9 cellular contexts compared by ENCODE assay signal in genomic region chr14:100317897-100318808, GRCh38. TPM values are rescaled to one million over a fixed set of nuclear protein-coding genes. Genes with fewer than 3 reads are reported as not detected.
DNase-seq lines count a peak whose midpoint lies in the region; ATAC-seq, FAIRE-seq and TF ChIP-seq lines count a peak whose summit lies in the region.
"Had no signal": no experiment of that assay in that cellular context is flagged by ENCODE, and none has a peak within 500 bp of the region (broad histone marks: within the 10 kb centered on the region; RNA-seq: fewer than 3 reads in every experiment).

No MANE protein-coding gene starts in this region.

- TF ChIP-seq EP300 in A549 (IDR thresholded peaks at IDR 0.05): no peak

- no peak overlapping the region for H3K9ac ChIP-seq in liver (ENCODE audit: low read depth in 1 of 2, low read length in 2 of 2)

- H3K4me1 ChIP-seq in A549: 0 out of 3 replicates have a peak, but pooled peaks cover under 1% of the 10 kb centered on the region
- H3K4me1 ChIP-seq in liver (ENCODE audit: control insufficient read depth in 4 of 4, insufficient read depth in 4 of 4, low read length in 3 of 4): peaks cover 21 to 31% (median 27%) of the 10 kb centered on the region in 4 donors

- POLR2A ChIA-PET in A549 (lab: Yijun Ruan, JAX): no interaction called here

- peak; percentile 50 to 53; a peak in 4 of 5 replicates for TF ChIP-seq RAD21 in A549 (conservative IDR thresholded peaks at IDR 0.05 in 1 of 2, IDR thresholded peaks at IDR 0.05 in 1 of 2)
- peak; percentile 50 to 65 for TF ChIP-seq RAD21 in liver (IDR thresholded peaks at IDR 0.05)

- H3K27me3 ChIP-seq in bronchial epithelial cell (ENCODE audit: control insufficient read depth, insufficient read depth, low read length) (no peaks in the 10 kb centered on the region), liver (ENCODE audit: control insufficient read depth in 4 of 4, insufficient read depth in 4 of 4, low read length in 3 of 4) (no peaks in the 10 kb centered on the region)

- no peak for TF ChIP-seq POLR2A in A549 (IDR thresholded peaks at IDR 0.05; ENCODE audit: low read length)

- H3K27ac ChIP-seq in A549 (peak overlapping the region; percentile 18 to 35; a peak in 4 of 6 replicates), liver (ENCODE audit: low read depth in 1 of 2, low read length in 2 of 2) (no peak overlapping the region)

- no peak overlapping the region for H3K4me3 ChIP-seq in A549
- H3K4me3 ChIP-seq in WI38 (ENCODE audit: low read depth, low read length): no peak overlapping the region
- H3K4me3 ChIP-seq in bronchial epithelial cell (ENCODE audit: low read depth, low read length): no peak overlapping the region
- peak overlapping the region in 1 of 3 donors; percentile 26 for H3K4me3 ChIP-seq in liver (ENCODE audit: low read depth in 1 of 3, low read length in 3 of 3)

- TF ChIP-seq CTCF in A549 (IDR thresholded peaks at IDR 0.05): peak; percentile 81
- TF ChIP-seq CTCF in WI38 (IDR thresholded peaks at IDR 0.05; ENCODE audit: low read depth, low read length): peak; percentile 50
- TF ChIP-seq CTCF in bronchial epithelial cell (IDR thresholded peaks at IDR 0.05; ENCODE audit: insufficient read depth, low read length, severe bottlenecking): peak; percentile 80
- peak; percentile 49 for TF ChIP-seq CTCF in liver (IDR thresholded peaks at IDR 0.05; ENCODE audit: low read depth, low read length, missing input control)

- 48% methylated on average over 32 of the region's 40 CpGs for WGBS in A549 (ENCODE audit: missing lambda C conversion rate)
- 54% methylated on average over 40 of the region's 40 CpGs for WGBS in liver

- CTCF ChIA-PET in A549 (lab: Yijun Ruan, JAX): interaction anchor here (0.6 to 2.3 kb wide), 12 partner anchors 8 to 941 kb away, joined by 3 to 9 read pairs (median 6); no protein-coding TSS in a partner anchor

- FAIRE-seq in A549 (lab: Jason Lieb, UNC): no peak
- FAIRE-seq in GM19239 (lab: Jason Lieb, UNC): peak; percentile 89
- FAIRE-seq in bronchial epithelial cell (lab: Jason Lieb, UNC): no peak

- DNase-seq in A549 (ENCODE audit: low read depth in 1 of 2, low spot score in 1 of 2) (peak; percentile 63 to 71), GM19239 (ENCODE audit: insufficient read length, low spot score) (peak; percentile 80), bronchial epithelial cell (ENCODE audit: low read depth) (no peak), NK-92 (lab: John Stamatoyannopoulos, UW; ENCODE audit: unreplicated experiment) (no peak)
- DNase-seq in stimulated activated CD4-positive, alpha-beta T cell treated with anti-CD3 and anti-CD28 coated beads, TNF-alpha, amount 100 ng/mL, for 48 hours (ENCODE audit: low read depth in 3 of 3): peak; percentile 46 to 74 (median 52)

- ATAC-seq in A549 (peak; percentile 90 to 97), HG03432 (IDR thresholded peaks at IDR 0.05; ENCODE audit: unreplicated experiment) (peak; percentile 91)

- H3K36me3 ChIP-seq in bronchial epithelial cell (ENCODE audit: control insufficient read depth, insufficient read depth, low read length): no peaks in the 10 kb centered on the region
- H3K36me3 ChIP-seq in liver (ENCODE audit: control insufficient read depth in 4 of 4, insufficient read depth in 3 of 4, low read depth in 1 of 4, low read length in 3 of 4): no peaks in the 10 kb centered on the region

- peak overlapping the region; percentile 60 for H3K4me2 ChIP-seq in A549

- H3K9me3 ChIP-seq in A549: no peaks in the 10 kb centered on the region
- H3K9me3 ChIP-seq in liver (ENCODE audit: control insufficient read depth in 4 of 4, low read length in 3 of 4): no peaks in the 10 kb centered on the region

TF ChIP-seq in A549, 52 proteins besides CTCF, POLR2A, EP300 and RAD21:
- TF ChIP-seq SREBF2 (IDR thresholded peaks at IDR 0.05): no peak
- TF ChIP-seq, protein P1, sequence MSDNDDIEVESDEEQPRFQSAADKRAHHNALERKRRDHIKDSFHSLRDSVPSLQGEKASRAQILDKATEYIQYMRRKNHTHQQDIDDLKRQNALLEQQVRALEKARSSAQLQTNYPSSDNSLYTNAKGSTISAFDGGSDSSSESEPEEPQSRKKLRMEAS (IDR thresholded peaks at IDR 0.05): 0 out of 2 replicates have a peak, but pooled peaks have one; percentile 24
- peak; percentile 29; the same call in 1 of the 3 replicates for TF ChIP-seq SMC3 (IDR thresholded peaks at IDR 0.05)

TF ChIP-seq in liver, 16 proteins besides CTCF, POLR2A, EP300 and RAD21 (continues in another document):
- TF ChIP-seq EGR1 (IDR thresholded peaks at IDR 0.05; ENCODE audit: low read depth in 2 of 2): no peak
- no peak for TF ChIP-seq YY1 (IDR thresholded peaks at IDR 0.05)
- no peak for TF ChIP-seq ZBTB33 (IDR thresholded peaks at IDR 0.05)
- TF ChIP-seq GABPA (IDR thresholded peaks at IDR 0.05 in 1 of 2, conservative IDR thresholded peaks at IDR 0.05 in 1 of 2): no peak
- no peak for TF ChIP-seq SP1 (IDR thresholded peaks at IDR 0.05)
- no peak for TF ChIP-seq RXRA (IDR thresholded peaks at IDR 0.05)
- TF ChIP-seq FOXA2 (IDR thresholded peaks at IDR 0.05): no peak
- TF ChIP-seq FOXA1 (IDR thresholded peaks at IDR 0.05): no peak
- TF ChIP-seq, protein P1 (IDR thresholded peaks at IDR 0.05): no peak
- no peak for TF ChIP-seq HNF4A (conservative IDR thresholded peaks at IDR 0.05)
- no peak for TF ChIP-seq TAF1 (conservative IDR thresholded peaks at IDR 0.05)
- no peak for TF ChIP-seq HNF4G (IDR thresholded peaks at IDR 0.05)
- TF ChIP-seq JUND (IDR thresholded peaks at IDR 0.05): no peak
- TF ChIP-seq, protein P2, sequence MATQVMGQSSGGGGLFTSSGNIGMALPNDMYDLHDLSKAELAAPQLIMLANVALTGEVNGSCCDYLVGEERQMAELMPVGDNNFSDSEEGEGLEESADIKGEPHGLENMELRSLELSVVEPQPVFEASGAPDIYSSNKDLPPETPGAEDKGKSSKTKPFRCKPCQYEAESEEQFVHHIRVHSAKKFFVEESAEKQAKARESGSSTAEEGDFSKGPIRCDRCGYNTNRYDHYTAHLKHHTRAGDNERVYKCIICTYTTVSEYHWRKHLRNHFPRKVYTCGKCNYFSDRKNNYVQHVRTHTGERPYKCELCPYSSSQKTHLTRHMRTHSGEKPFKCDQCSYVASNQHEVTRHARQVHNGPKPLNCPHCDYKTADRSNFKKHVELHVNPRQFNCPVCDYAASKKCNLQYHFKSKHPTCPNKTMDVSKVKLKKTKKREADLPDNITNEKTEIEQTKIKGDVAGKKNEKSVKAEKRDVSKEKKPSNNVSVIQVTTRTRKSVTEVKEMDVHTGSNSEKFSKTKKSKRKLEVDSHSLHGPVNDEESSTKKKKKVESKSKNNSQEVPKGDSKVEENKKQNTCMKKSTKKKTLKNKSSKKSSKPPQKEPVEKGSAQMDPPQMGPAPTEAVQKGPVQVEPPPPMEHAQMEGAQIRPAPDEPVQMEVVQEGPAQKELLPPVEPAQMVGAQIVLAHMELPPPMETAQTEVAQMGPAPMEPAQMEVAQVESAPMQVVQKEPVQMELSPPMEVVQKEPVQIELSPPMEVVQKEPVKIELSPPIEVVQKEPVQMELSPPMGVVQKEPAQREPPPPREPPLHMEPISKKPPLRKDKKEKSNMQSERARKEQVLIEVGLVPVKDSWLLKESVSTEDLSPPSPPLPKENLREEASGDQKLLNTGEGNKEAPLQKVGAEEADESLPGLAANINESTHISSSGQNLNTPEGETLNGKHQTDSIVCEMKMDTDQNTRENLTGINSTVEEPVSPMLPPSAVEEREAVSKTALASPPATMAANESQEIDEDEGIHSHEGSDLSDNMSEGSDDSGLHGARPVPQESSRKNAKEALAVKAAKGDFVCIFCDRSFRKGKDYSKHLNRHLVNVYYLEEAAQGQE (IDR thresholded peaks at IDR 0.05): no peak
- TF ChIP-seq NR2F2 (IDR thresholded peaks at IDR 0.05): no peak

RNA-seq across cellular contexts. Expression of gene SLC25A47, which starts 5.0 kb away (rescaled TPM):
- polyA plus RNA-seq in A549 (2011; rRNA removed) (not detected in 2 replicates), A549 (2017; fragmentation: RNase III; extraction: RNeasy Plus Mini Kit Qiagen cat#74134 plus additional on column Dnase treatment) (not detected in 3 replicates), liver (100 to 1,000 TPM; 128 to 469 TPM)
- not detected in 2 replicates for polyA plus RNA-seq in A549 (2012; cell fraction: cytosol; rRNA removed)
- 0.06 TPM in 2 replicates for polyA plus RNA-seq in A549 (2012; cell fraction: nucleus; rRNA removed)
- not detected in 2 replicates for polyA minus RNA-seq in A549 (2011; rRNA and poly(A)+ RNA removed)
- total RNA-seq in bronchial epithelial cell (not detected in 2 replicates), liver (100 to 1,000 TPM in 1 of 2 donors, 10 to 100 TPM in 1; 23.7 to 454 TPM)
- total RNA-seq: renal cortical epithelial cell had no signal

RNA-seq across cellular contexts. Expression of gene SLC25A29, which starts 11.9 kb away (rescaled TPM):
- polyA plus RNA-seq in A549 (2011; rRNA removed) (6.3 and 6.6 TPM in 2 replicates), A549 (2017; fragmentation: RNase III; extraction: RNeasy Plus Mini Kit Qiagen cat#74134 plus additional on column Dnase treatment) (11.2 to 15.4 TPM (median 15.1 TPM) in 3 replicates), liver (10 to 100 TPM in 1 of 2 donors, 1 to 10 TPM in 1; 2.4 to 13.4 TPM)
- 10.4 and 15.5 TPM in 2 replicates for polyA plus RNA-seq in A549 (2012; cell fraction: cytosol; rRNA removed)
- polyA plus RNA-seq in A549 (2012; cell fraction: nucleus; rRNA removed): 47.7 and 76.9 TPM in 2 replicates
- polyA minus RNA-seq in A549 (2011; rRNA and poly(A)+ RNA removed): 6.0 and 6.2 TPM in 2 replicates
- total RNA-seq in bronchial epithelial cell (16.1 and 17.3 TPM in 2 replicates), liver (10 to 100 TPM in 1 of 2 donors, 1 to 10 TPM in 1; 4.4 to 13.9 TPM)

RNA-seq across cellular contexts. Expression of gene WDR25, which starts 58.1 kb away (rescaled TPM):
- polyA plus RNA-seq in A549 (2011; rRNA removed): 7.8 and 8.9 TPM in 2 replicates
- 8.0 and 9.7 TPM in 2 replicates for polyA plus RNA-seq in A549 (2012; cell fraction: cytosol; rRNA removed)
- polyA plus RNA-seq in A549 (2012; cell fraction: nucleus; rRNA removed): 13.9 and 17.7 TPM in 2 replicates
- 6.2 to 7.0 TPM (median 6.8 TPM) in 3 replicates for polyA plus RNA-seq in A549 (2017; fragmentation: RNase III; extraction: RNeasy Plus Mini Kit Qiagen cat#74134 plus additional on column Dnase treatment)
- polyA minus RNA-seq in A549 (2011; rRNA and poly(A)+ RNA removed): 10.3 and 11.0 TPM in 2 replicates
- 14.2 and 19.2 TPM in 2 replicates for total RNA-seq in bronchial epithelial cell
- total RNA-seq in liver: 1 to 10 TPM; 5.1 to 8.3 TPM
- polyA plus RNA-seq in liver: 1 to 10 TPM; 3.2 to 5.0 TPM

Comparison
In these comparisons a context has a peak if more than half of its experiments do, and no peak if none do; other contexts are left out.
1. DNase-seq: peak in A549 (2 of 2), GM19239 (single experiment) and stimulated activated CD4-positive, alpha-beta T cell treated with anti-CD3 and anti-CD28 coated beads, TNF-alpha, amount 100 ng/mL, for 48 hours (3 of 3); none in bronchial epithelial cell (single experiment) and NK-92 (single experiment).
2. H3K27ac ChIP-seq: peak in A549 (2 of 2); none in liver (0 of 2).
3. RNA of gene SLC25A47, which starts 5.0 kb away (total RNA-seq): 23.7 to 454 TPM in liver; not detected in bronchial epithelial cell; every median in the first group is over 10 times any median in the second.
4. Peak in every context shown above with its lines, with median percentiles within 50 percentile points of each other: CTCF ChIP-seq.